Comparison of ENCODE assay signal across 1 cellular context in genomic region chr1:16334655-16335340, GRCh38.
TF ChIP-seq lines count a peak whose summit lies in the region.

No MANE protein-coding gene starts in this region.

TF ChIP-seq in A549, 52 proteins besides CTCF, POLR2A, EP300 and RAD21 (continued from another document):
- TF ChIP-seq CBX8 (IDR thresholded peaks at IDR 0.05) = no peak
